ENCODE assay signal across 20 cellular contexts in the genomic region with DNA sequence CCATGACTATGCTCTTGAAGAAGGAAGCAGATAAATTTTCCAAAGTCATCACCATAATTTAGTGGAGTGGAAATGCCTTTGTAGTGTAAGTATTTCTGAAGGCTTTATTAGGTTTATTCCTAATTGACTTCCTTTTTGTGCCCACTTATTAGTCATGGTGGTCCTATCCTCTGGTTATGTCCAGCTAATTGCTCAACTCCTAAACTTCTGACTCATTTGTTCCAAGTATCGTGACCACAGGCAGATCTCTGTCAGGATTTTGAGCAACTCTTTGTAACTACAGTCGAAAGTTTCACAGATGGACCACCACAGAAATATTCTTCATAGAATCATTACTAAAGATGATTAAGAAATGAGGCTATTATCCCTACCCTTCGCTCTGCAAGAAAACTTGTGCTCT.
DNase-seq lines count a peak whose midpoint lies in the region; ATAC-seq and TF ChIP-seq lines count a peak whose summit lies in the region.
"Had no signal": no experiment of that assay in that cellular context is flagged by ENCODE, and none has a peak within 500 bp of the region (broad histone marks: within the 10 kb centered on the region; RNA-seq: fewer than 3 reads in every experiment).

No MANE protein-coding gene starts in this region.

- H3K4me3 ChIP-seq in adipocyte (ENCODE audit: low read length) (no peak overlapping the region), fibroblast of the aortic adventitia (ENCODE audit: low read depth, low read length) (no peak overlapping the region)
- H3K4me3 ChIP-seq: A549, colonic mucosa, esophagus squamous epithelium, mucosa of descending colon, SK-N-MC, transverse colon had no signal

- no peak overlapping the region for H3K27ac Mint-ChIP-seq in endothelial cell (ENCODE audit: unreplicated experiment)
- H3K27ac Mint-ChIP-seq: immature natural killer cell had no signal

- no peak for TF ChIP-seq CTCF in fibroblast of the aortic adventitia (IDR thresholded peaks at IDR 0.05; ENCODE audit: insufficient read depth, low read length)
- TF ChIP-seq CTCF in endothelial cell (IDR thresholded peaks at IDR 0.05; ENCODE audit: unreplicated experiment): no peak

- H3K36me3 ChIP-seq in adipocyte (ENCODE audit: control insufficient read depth, insufficient read depth, low read length, severe bottlenecking): no peaks in the 10 kb centered on the region
- H3K36me3 ChIP-seq: colonic mucosa, esophagus squamous epithelium, transverse colon, WERI-Rb-1 had no signal

- no peak overlapping the region for H3K4me3 Mint-ChIP-seq in endothelial cell (ENCODE audit: unreplicated experiment)
- H3K4me3 Mint-ChIP-seq: immature natural killer cell had no signal

- H3K27me3 ChIP-seq in adipocyte (replicated peaks; ENCODE audit: control insufficient read depth, insufficient read depth, low read length): no peaks in the 10 kb centered on the region
- H3K27me3 ChIP-seq: colonic mucosa, esophagus squamous epithelium, transverse colon had no signal

- ATAC-seq in GM21390 (IDR thresholded peaks at IDR 0.05; ENCODE audit: unreplicated experiment) (no peak), GM21526 (IDR thresholded peaks at IDR 0.05; ENCODE audit: low FRiP score, unreplicated experiment) (no peak)
- ATAC-seq: A549, mucosa of descending colon had no signal

- peak overlapping the region; percentile 26 for H3K9ac ChIP-seq in adipocyte (ENCODE audit: low read length)

- H3K9me3 Mint-ChIP-seq in endothelial cell (ENCODE audit: unreplicated experiment): no peaks in the 10 kb centered on the region

- H3K4me1 ChIP-seq in adipocyte (ENCODE audit: control insufficient read depth, insufficient read depth, low read length): peaks cover 41% of the 10 kb centered on the region
- H3K4me1 ChIP-seq: colonic mucosa, transverse colon had no signal

- no peaks in the 10 kb centered on the region for H3K4me1 Mint-ChIP-seq in endothelial cell (ENCODE audit: unreplicated experiment)
- H3K4me1 Mint-ChIP-seq: immature natural killer cell had no signal

- no peaks in the 10 kb centered on the region for H3K27me3 Mint-ChIP-seq in endothelial cell (ENCODE audit: unreplicated experiment)

- no peaks in the 10 kb centered on the region for H3K9me3 ChIP-seq in adipocyte (ENCODE audit: control insufficient read depth, low read length)
- H3K9me3 ChIP-seq: colonic mucosa, esophagus squamous epithelium, mucosa of descending colon, transverse colon had no signal

- DNase-seq in A172 (ENCODE audit: low spot score): peak; percentile 71
- DNase-seq in HCEC 1CT: peak; percentile 94
- peak; percentile 71 for DNase-seq in adipocyte (ENCODE audit: low read depth)
- peak; percentile 78 for DNase-seq in fibroblast of the aortic adventitia (ENCODE audit: low read depth)
- no peak for DNase-seq in endothelial cell (ENCODE audit: low spot score)
- no peak for DNase-seq in hepatic stellate cell (ENCODE audit: low spot score)
- DNase-seq: activated naive CD4-positive, alpha-beta T cell treated with Interleukin-2 at 50 U/mL for 16 hours; colonic mucosa; esophagus squamous epithelium; immature natural killer cell; mucosa of descending colon; NCI-H1930; NCI-H774; stimulated activated CD8-positive, alpha-beta memory T cell treated with anti-CD3 and anti-CD28 coated beads, Interleukin-4, amount 100 ng/mL, for 48 hours; transverse colon; WERI-Rb-1 had no signal

- H3K36me3 Mint-ChIP-seq in endothelial cell (ENCODE audit: low read depth, unreplicated experiment): no peaks in the 10 kb centered on the region
- H3K36me3 Mint-ChIP-seq: immature natural killer cell had no signal

Comparison
In these comparisons a context has a peak if more than half of its experiments do, and no peak if none do; other contexts are left out.
1. DNase-seq: peak in A172 (single experiment), HCEC 1CT (single experiment), adipocyte (single experiment) and fibroblast of the aortic adventitia (single experiment); none in endothelial cell (single experiment) and hepatic stellate cell (single experiment).